8 cellular contexts compared by ENCODE assay signal in genomic region chr3:107928084-107928445, GRCh38.
A peak's percentile ranks its signal among the peaks of the same experiment; 100 is the strongest.
DNase-seq lines count a peak whose midpoint lies in the region; FAIRE-seq and TF ChIP-seq lines count a peak whose summit lies in the region.

No MANE protein-coding gene starts in this region.

- H3K27me3 ChIP-seq in iPS-20b (ENCODE audit: insufficient read depth, low read length) = peaks cover 31% of the 10 kb centered on the region

- no peaks in the 10 kb centered on the region for H3K9me3 ChIP-seq in iPS-20b (ENCODE audit: insufficient read depth, low read depth, low read length)

- H3K9ac ChIP-seq in iPS-20b (ENCODE audit: low read depth, low read length) = peak overlapping the region; percentile 79; the same call in 1 of the 2 replicates

- peak; percentile 43 for FAIRE-seq in H54 (lab: Jason Lieb, UNC)

- H3K4me3 ChIP-seq in iPS-20b (ENCODE audit: low read length) (peak overlapping the region; percentile 78), skeletal muscle cell (ENCODE audit: low read depth, low read length) (peak overlapping the region; percentile 65)

- no peak for TF ChIP-seq POLR2A in H54 (IDR thresholded peaks at IDR 0.05; ENCODE audit: low read depth, low read length)

- no peaks in the 10 kb centered on the region for H3K36me3 ChIP-seq in iPS-20b (ENCODE audit: insufficient read depth, low read depth, low read length)

- DNase-seq in NCI-H345 (lab: John Stamatoyannopoulos, UW) (peak; percentile 27), NCI-H345 treated with DMSO at 0.1 percent for 48 hours (lab: John Stamatoyannopoulos, UW; ENCODE audit: unreplicated experiment) (no peak), H54 (ENCODE audit: insufficient read length, low spot score) (peak; percentile 19), NCI-H146 (lab: John Stamatoyannopoulos, UW) (peak; percentile 87), astrocyte of the hippocampus (ENCODE audit: low read depth, low spot score) (peak; percentile 48), skeletal muscle cell (ENCODE audit: low read depth) (no peak), NCI-H2196 (lab: John Stamatoyannopoulos, UW; ENCODE audit: unreplicated experiment) (no peak)

- peaks cover 5% of the 10 kb centered on the region; the same call in 1 of the 2 replicates for H3K4me1 ChIP-seq in iPS-20b (ENCODE audit: insufficient read depth, low read length)

- no peak overlapping the region for H3K27ac ChIP-seq in iPS-20b (ENCODE audit: low read length)

Comparison
In these comparisons a context has a peak if more than half of its experiments do, and no peak if none do; other contexts are left out.
1. DNase-seq: peak in NCI-H345 (single experiment), H54 (single experiment), NCI-H146 (single experiment) and astrocyte of the hippocampus (single experiment); none in NCI-H345 treated with DMSO at 0.1 percent for 48 hours (single experiment), skeletal muscle cell (single experiment) and NCI-H2196 (single experiment).